15 cellular contexts compared by ENCODE assay signal in the genomic region with DNA sequence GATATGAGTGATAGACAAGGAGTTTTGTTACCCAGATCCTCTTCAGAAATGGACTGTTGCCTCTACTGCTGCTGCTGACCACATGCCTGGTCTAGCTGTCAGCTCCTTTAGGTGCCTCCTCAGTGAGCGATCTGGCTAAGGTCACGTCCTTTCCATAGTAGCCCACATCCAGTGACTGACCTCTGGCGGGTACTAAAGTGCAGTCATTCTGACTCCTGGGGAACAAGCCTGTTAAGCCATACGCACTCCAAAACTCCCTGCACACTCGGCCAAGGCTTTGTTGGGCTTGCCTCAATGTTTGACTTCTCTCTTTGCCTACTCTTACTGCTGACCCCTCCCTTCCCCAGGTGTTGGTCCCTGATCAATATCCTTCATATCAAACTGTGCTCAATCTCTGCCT.
DNase-seq lines count a peak whose midpoint lies in the region; ATAC-seq and TF ChIP-seq lines count a peak whose summit lies in the region.
"Had no signal": no experiment of that assay in that cellular context is flagged by ENCODE, and none has a peak within 500 bp of the region (broad histone marks: within the 10 kb centered on the region; RNA-seq: fewer than 3 reads in every experiment).

No MANE protein-coding gene starts in this region.

- H3K27ac ChIP-seq in brain microvascular endothelial cell (peak overlapping the region; percentile 63), colonic mucosa (no peak overlapping the region)
- H3K27ac ChIP-seq: esophagus muscularis mucosa, neural progenitor cell had no signal

- peak overlapping the region; percentile 71 for H3K27ac Mint-ChIP-seq in Caco-2 (ENCODE audit: unreplicated experiment)
- H3K27ac Mint-ChIP-seq: activated naive CD8-positive, alpha-beta T cell treated with anti-CD3 and anti-CD28 coated beads, Interleukin-2, amount 10 ng/mL, durations not matched to agents 7 days and 5 days; dendritic cell treated with granulocyte-macrophage colony-stimulating factor and Interleukin-4, amounts not matched to agents 40 ng/mL and 50 ng/mL, for 4 days; memory B cell; neural progenitor cell had no signal

- H3K27me3 ChIP-seq in Caco-2 (replicated peaks; ENCODE audit: control insufficient read depth, insufficient read depth, low read length) (no peaks in the 10 kb centered on the region), brain microvascular endothelial cell (replicated peaks) (no peaks in the 10 kb centered on the region), colonic mucosa (no peaks in the 10 kb centered on the region)
- H3K27me3 ChIP-seq: esophagus muscularis mucosa, neural progenitor cell had no signal

- H3K4me1 ChIP-seq in Caco-2 (peaks cover 26% of the 10 kb centered on the region), colonic mucosa (no peaks in the 10 kb centered on the region)

- no peaks in the 10 kb centered on the region for H3K27me3 Mint-ChIP-seq in Caco-2 (ENCODE audit: insufficient read depth, unreplicated experiment)
- H3K27me3 Mint-ChIP-seq: activated naive CD8-positive, alpha-beta T cell treated with anti-CD3 and anti-CD28 coated beads, Interleukin-2, amount 10 ng/mL, durations not matched to agents 7 days and 5 days; dendritic cell treated with granulocyte-macrophage colony-stimulating factor and Interleukin-4, amounts not matched to agents 40 ng/mL and 50 ng/mL, for 4 days; memory B cell had no signal

- peaks cover 7% of the 10 kb centered on the region for H3K36me3 Mint-ChIP-seq in Caco-2 (ENCODE audit: insufficient read depth, unreplicated experiment)
- H3K36me3 Mint-ChIP-seq: activated naive CD8-positive, alpha-beta T cell treated with anti-CD3 and anti-CD28 coated beads, Interleukin-2, amount 10 ng/mL, durations not matched to agents 7 days and 5 days; memory B cell; neural progenitor cell had no signal

- H3K4me1 Mint-ChIP-seq in Caco-2 (ENCODE audit: low read depth, unreplicated experiment), result peaks cover 12% of the 10 kb centered on the region
- H3K4me1 Mint-ChIP-seq: activated naive CD8-positive, alpha-beta T cell treated with anti-CD3 and anti-CD28 coated beads, Interleukin-2, amount 10 ng/mL, durations not matched to agents 7 days and 5 days; memory B cell had no signal

- peaks cover 9% of the 10 kb centered on the region for H3K9me3 Mint-ChIP-seq in Caco-2 (ENCODE audit: unreplicated experiment)
- H3K9me3 Mint-ChIP-seq: dendritic cell treated with granulocyte-macrophage colony-stimulating factor and Interleukin-4, amounts not matched to agents 40 ng/mL and 50 ng/mL, for 4 days had no signal

- TF ChIP-seq CTCF in Caco-2 (IDR thresholded peaks at IDR 0.05; ENCODE audit: insufficient read depth in 1 of 2, low read depth in 1 of 2, low read length in 1 of 2, severe bottlenecking in 1 of 2, unreplicated experiment in 1 of 2) (no peak), brain microvascular endothelial cell (IDR thresholded peaks at IDR 0.05; ENCODE audit: low read depth, low read length, missing control alignments) (peak; percentile 13), colonic mucosa (IDR thresholded peaks at IDR 0.05) (no peak)

- ATAC-seq in left lobe of liver (peak; percentile 57), HG02571 (IDR thresholded peaks at IDR 0.05; ENCODE audit: unreplicated experiment) (no peak)

- in situ Hi-C loops in brain microvascular endothelial cell (cut with HindIII; ENCODE audit: low pct_ligation_motif_present, low sequenced_read_pairs), result no loop called here

- POLR2A ChIA-PET in Caco-2 (lab: Charles Lee), result no interaction called here

- intact Hi-C loops in Caco-2 (cut with micrococcal nuclease; ENCODE audit: unreplicated experiment) (no loop called here), colonic mucosa (cut with DNase I) (no loop called here)

- no peak overlapping the region for H3K4me3 Mint-ChIP-seq in Caco-2 (ENCODE audit: unreplicated experiment)
- H3K4me3 Mint-ChIP-seq: activated naive CD8-positive, alpha-beta T cell treated with anti-CD3 and anti-CD28 coated beads, Interleukin-2, amount 10 ng/mL, durations not matched to agents 7 days and 5 days; dendritic cell treated with granulocyte-macrophage colony-stimulating factor and Interleukin-4, amounts not matched to agents 40 ng/mL and 50 ng/mL, for 4 days; memory B cell; neural progenitor cell had no signal

- no peak overlapping the region for H3K9ac ChIP-seq in colonic mucosa (ENCODE audit: low read depth in 2 of 2, low read length in 2 of 2)
- H3K9ac ChIP-seq: neural progenitor cell had no signal

- H3K4me3 ChIP-seq in Caco-2 (ENCODE audit: low read depth, low read length) (no peak overlapping the region), brain microvascular endothelial cell (ENCODE audit: low read depth, low read length) (no peak overlapping the region), colonic mucosa (no peak overlapping the region)
- H3K4me3 ChIP-seq: esophagus muscularis mucosa, neural progenitor cell had no signal

- CTCF ChIA-PET in Caco-2 (lab: Charles Lee), result interaction anchor here (0.6 kb wide), 1 partner anchor 362 kb away, joined by 4 read pairs; no protein-coding TSS in a partner anchor

- no TSS peak for BruUV-seq in Caco-2 (replicated peaks; lab: Mats Ljungman, UMichigan)

- DNase-seq in Caco-2 (no peak), M059J (ENCODE audit: low read depth) (peak; percentile 61), brain microvascular endothelial cell (peak; percentile 17), left lobe of liver (ENCODE audit: low spot score) (no peak), hepatic stellate cell (ENCODE audit: low spot score) (no peak), colonic mucosa (no peak), putamen (ENCODE audit: low spot score) (no peak)
- DNase-seq: activated CD4-positive, CD25-positive, alpha-beta regulatory T cell treated with anti-CD3 and anti-CD28 coated beads, Interleukin-2, amount 50 U/mL, for 72 hours; activated naive CD8-positive, alpha-beta T cell treated with anti-CD3 and anti-CD28 coated beads, Interleukin-2, amount 10 ng/mL, durations not matched to agents 7 days and 5 days; NCI-H1092 had no signal

- H3K36me3 ChIP-seq in Caco-2 (ENCODE audit: control insufficient read depth, insufficient read depth, low read length) (no peaks in the 10 kb centered on the region), brain microvascular endothelial cell (replicated peaks) (no peaks in the 10 kb centered on the region), colonic mucosa (no peaks in the 10 kb centered on the region)
- H3K36me3 ChIP-seq: esophagus muscularis mucosa, neural progenitor cell had no signal

- H3K9me3 ChIP-seq in Caco-2 (peaks cover 5% of the 10 kb centered on the region; the same call in 1 of the 2 replicates), colonic mucosa (no peaks in the 10 kb centered on the region)
- H3K9me3 ChIP-seq: esophagus muscularis mucosa had no signal

Comparison
In these comparisons a context has a peak if more than half of its experiments do, and no peak if none do; other contexts are left out.
1. DNase-seq: peak in M059J (single experiment) and brain microvascular endothelial cell (single experiment); none in Caco-2 (0 of 2), left lobe of liver (single experiment), hepatic stellate cell (single experiment), colonic mucosa (single experiment) and putamen (single experiment).